In genomic region chr5:177455661-177456590, GRCh38 we compare ENCODE assay signal across 1 cellular context.
TF ChIP-seq lines count a peak whose summit lies in the region.

No MANE protein-coding gene starts in this region.

TF ChIP-seq in HepG2, 621 proteins besides CTCF, POLR2A, EP300 and RAD21 (continued from another document and continues in another):
- TF ChIP-seq FOXP4 (CRISPR knock-in tag; IDR thresholded peaks at IDR 0.05), result peak; percentile 41; the same call in 1 of the 2 replicates
- no peak for TF ChIP-seq IRF1 (CRISPR knock-in tag; IDR thresholded peaks at IDR 0.05; ENCODE audit: low read depth)
- peak; percentile 52; the same call in 1 of the 2 replicates for TF ChIP-seq ZNF234 (CRISPR knock-in tag; conservative IDR thresholded peaks at IDR 0.05)
- no peak for TF ChIP-seq CREB3 (CRISPR knock-in tag; IDR thresholded peaks at IDR 0.05)
- TF ChIP-seq ZNF230 (CRISPR knock-in tag; IDR thresholded peaks at IDR 0.05), result 0 out of 2 replicates have a peak, but pooled peaks have one; percentile 57
- peak; percentile 17; the same call in 1 of the 2 replicates for TF ChIP-seq SMAD1 (CRISPR knock-in tag; IDR thresholded peaks at IDR 0.05; ENCODE audit: borderline replicate concordance, low read depth)
- peak; percentile 49 for TF ChIP-seq RBFOX2 (IDR thresholded peaks at IDR 0.05; ENCODE audit: low read depth, low read length)
- TF ChIP-seq NPAS2 (CRISPR knock-in tag; IDR thresholded peaks at IDR 0.05; ENCODE audit: borderline replicate concordance), result no peak
- TF ChIP-seq ZFP82 (CRISPR knock-in tag; IDR thresholded peaks at IDR 0.05; ENCODE audit: borderline replicate concordance), result peak; percentile 82; the same call in 1 of the 2 replicates
- TF ChIP-seq ZFP1 (CRISPR knock-in tag; IDR thresholded peaks at IDR 0.05), result no peak
- 0 out of 2 replicates have a peak, but pooled peaks have one; percentile 21 for TF ChIP-seq ZNF556 (CRISPR knock-in tag; IDR thresholded peaks at IDR 0.05; ENCODE audit: borderline replicate concordance)
- TF ChIP-seq ZNF446 (CRISPR knock-in tag; IDR thresholded peaks at IDR 0.05), result no peak
- TF ChIP-seq ZNF749 (CRISPR knock-in tag; IDR thresholded peaks at IDR 0.05; ENCODE audit: borderline replicate concordance), result no peak
- TF ChIP-seq ZNF333 (CRISPR knock-in tag; IDR thresholded peaks at IDR 0.05; ENCODE audit: borderline replicate concordance), result 0 out of 2 replicates have a peak, but pooled peaks have one; percentile 23
- peak; percentile 60 for TF ChIP-seq STAG1 (CRISPR knock-in tag; IDR thresholded peaks at IDR 0.05)
- no peak for TF ChIP-seq MBD4 (IDR thresholded peaks at IDR 0.05; ENCODE audit: borderline replicate concordance, low read length)
- no peak for TF ChIP-seq CEBPZ (IDR thresholded peaks at IDR 0.05; ENCODE audit: low read length)
- peak; percentile 30; the same call in 1 of the 2 replicates for TF ChIP-seq HNRNPL (IDR thresholded peaks at IDR 0.05; ENCODE audit: low read depth, low read length)
- TF ChIP-seq HDAC2 (CRISPR knock-in tag; IDR thresholded peaks at IDR 0.05), result peak; percentile 6; the same call in 1 of the 2 replicates
- no peak for TF ChIP-seq HDAC6 (IDR thresholded peaks at IDR 0.05; ENCODE audit: low read depth, low read length)
- TF ChIP-seq DPF2 (CRISPR knock-in tag; IDR thresholded peaks at IDR 0.05; ENCODE audit: borderline replicate concordance, low read depth), result no peak
- TF ChIP-seq ZNF350 (CRISPR knock-in tag; IDR thresholded peaks at IDR 0.05; ENCODE audit: borderline replicate concordance, low read depth), result peak; percentile 11; the same call in 1 of the 2 replicates
- peak; percentile 15; the same call in 1 of the 2 replicates for TF ChIP-seq ZC3H13 (CRISPR knock-in tag; IDR thresholded peaks at IDR 0.05)
- TF ChIP-seq ZNF576 (CRISPR knock-in tag; IDR thresholded peaks at IDR 0.05), result no peak; the same call in 1 of the 2 replicates
- TF ChIP-seq GATAD2A (CRISPR knock-in tag; IDR thresholded peaks at IDR 0.05), result peak; percentile 45; the same call in 1 of the 2 replicates
- TF ChIP-seq RARG (CRISPR knock-in tag; IDR thresholded peaks at IDR 0.05; ENCODE audit: low read depth), result no peak
- peak; percentile 21; the same call in 1 of the 2 replicates for TF ChIP-seq POGK (CRISPR knock-in tag; conservative IDR thresholded peaks at IDR 0.05)
- TF ChIP-seq ZSCAN12 (CRISPR knock-in tag; IDR thresholded peaks at IDR 0.05), result no peak
- no peak for TF ChIP-seq TOE1 (CRISPR knock-in tag; IDR thresholded peaks at IDR 0.05)
- no peak for TF ChIP-seq ATF1 (CRISPR knock-in tag; IDR thresholded peaks at IDR 0.05)
- TF ChIP-seq BCLAF1 (IDR thresholded peaks at IDR 0.05), result no peak
- no peak for TF ChIP-seq CSRNP2 (CRISPR knock-in tag; conservative IDR thresholded peaks at IDR 0.05; ENCODE audit: low read depth)
- peak; percentile 16; the same call in 1 of the 2 replicates for TF ChIP-seq FOSL2 (CRISPR knock-in tag; IDR thresholded peaks at IDR 0.05)
- no peak for TF ChIP-seq U2AF1 (optimal IDR thresholded peaks at IDR 0.05; ENCODE audit: low read depth, low read length)
- peak; percentile 49; the same call in 1 of the 2 replicates for TF ChIP-seq BRD4 (CRISPR knock-in tag; IDR thresholded peaks at IDR 0.05)
- TF ChIP-seq ZNF549 (CRISPR knock-in tag; IDR thresholded peaks at IDR 0.05), result no peak
- 0 out of 2 replicates have a peak, but pooled peaks have one; percentile 30 for TF ChIP-seq KAT8 (CRISPR knock-in tag; IDR thresholded peaks at IDR 0.05)
- peak; percentile 73 for TF ChIP-seq ZNF709 (CRISPR knock-in tag; IDR thresholded peaks at IDR 0.05)
- TF ChIP-seq CENPT (CRISPR knock-in tag; IDR thresholded peaks at IDR 0.05; ENCODE audit: low read depth), result 0 out of 2 replicates have a peak, but pooled peaks have one; percentile 32
- TF ChIP-seq ERF (CRISPR knock-in tag; IDR thresholded peaks at IDR 0.05), result peak; percentile 38; the same call in 1 of the 2 replicates
- peak; percentile 10; the same call in 1 of the 2 replicates for TF ChIP-seq CBX5 (CRISPR knock-in tag; IDR thresholded peaks at IDR 0.05; ENCODE audit: borderline replicate concordance)
- no peak for TF ChIP-seq CEBPB (IDR thresholded peaks at IDR 0.05; ENCODE audit: borderline replicate concordance, low read depth, low read length)
- no peak for TF ChIP-seq PBX2 (CRISPR knock-in tag; IDR thresholded peaks at IDR 0.05)
- TF ChIP-seq YY1 (IDR thresholded peaks at IDR 0.05; ENCODE audit: insufficient read depth, insufficient replicate concordance, low read depth, low read length), result peak; percentile 15
- peak; percentile 8; the same call in 1 of the 2 replicates for TF ChIP-seq KDM5B (CRISPR knock-in tag; IDR thresholded peaks at IDR 0.05; ENCODE audit: borderline replicate concordance)
- 0 out of 2 replicates have a peak, but pooled peaks have one; percentile 26 for TF ChIP-seq MTERF4 (CRISPR knock-in tag; IDR thresholded peaks at IDR 0.05)
- TF ChIP-seq POGZ (CRISPR knock-in tag; IDR thresholded peaks at IDR 0.05), result no peak; the same call in 1 of the 2 replicates
- TF ChIP-seq ISL2 (CRISPR knock-in tag; IDR thresholded peaks at IDR 0.05), result 0 out of 2 replicates have a peak, but pooled peaks have one; percentile 7
